17 cellular contexts compared by ENCODE assay signal in the genomic region with DNA sequence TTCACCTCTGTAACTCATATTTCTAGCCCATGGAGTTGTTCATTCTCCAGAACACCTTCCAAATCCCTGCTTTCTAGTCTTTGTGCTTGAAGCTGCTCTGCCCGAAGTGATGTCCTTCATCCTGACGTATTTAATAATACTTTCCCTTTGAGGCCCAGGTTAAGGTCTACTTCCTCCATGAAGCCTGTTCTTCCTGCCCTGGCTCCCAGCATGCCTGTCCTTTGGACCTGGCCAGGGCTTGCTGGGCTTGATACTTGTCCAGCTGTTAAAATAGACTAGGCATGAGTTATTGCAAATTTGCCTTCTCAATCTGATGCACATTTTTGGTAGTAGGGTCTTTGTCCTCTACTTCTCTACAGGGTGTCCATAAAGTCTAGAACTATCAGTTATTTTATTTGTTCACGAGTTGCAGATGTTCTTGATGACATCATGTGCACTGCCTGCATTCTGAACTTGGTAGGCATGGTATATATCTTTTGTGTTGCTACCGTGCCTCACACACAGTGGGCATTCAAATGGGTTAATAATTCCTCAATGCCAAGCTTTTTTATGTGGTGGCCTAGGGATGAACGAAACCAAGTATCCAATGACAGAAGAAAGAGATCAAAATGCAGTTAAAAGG. TPM values are rescaled to one million over a fixed set of nuclear protein-coding genes. Genes with fewer than 3 reads are reported as not detected.
DNase-seq lines count a peak whose midpoint lies in the region; ATAC-seq and TF ChIP-seq lines count a peak whose summit lies in the region.
"Had no signal": no experiment of that assay in that cellular context is flagged by ENCODE, and none has a peak within 500 bp of the region (broad histone marks: within the 10 kb centered on the region; RNA-seq: fewer than 3 reads in every experiment).

No MANE protein-coding gene starts in this region.

- no peaks in the 10 kb centered on the region for H3K9me3 ChIP-seq in T-helper 17 cell (ENCODE audit: control insufficient read depth, low read length, poor library complexity, severe bottlenecking)

- H3K4me3 Mint-ChIP-seq in T-helper 17 cell (no peak overlapping the region), neural crest cell (peak overlapping the region; percentile 42)
- H3K4me3 Mint-ChIP-seq in activated CD4-positive, alpha-beta memory T cell treated with anti-CD3 and anti-CD28 coated beads for 36 hours, result no peak overlapping the region
- H3K4me3 Mint-ChIP-seq: CD8-positive, alpha-beta T cell had no signal

- no peak for DNase-seq in T-helper 17 cell
- peak; percentile 49 for DNase-seq in left lobe of liver (ENCODE audit: low spot score)
- DNase-seq in neural crest cell (ENCODE audit: low read depth, low spot score), result no peak
- no peak for DNase-seq in activated CD4-positive, alpha-beta memory T cell treated with anti-CD3 and anti-CD28 coated beads for 36 hours
- DNase-seq in A172 (ENCODE audit: low spot score), result no peak
- DNase-seq in globus pallidus (ENCODE audit: low spot score), result no peak
- DNase-seq: CD8-positive, alpha-beta T cell; GDM1; Karpas-422; MV-4-11; NCI-H1105 treated with DMSO at 0.1 percent for 48 hours; NCI-H2029 treated with DMSO at 0.1 percent for 48 hours; NCI-H226; NCI-H524; NCI-H82 had no signal

- CTCF ChIA-PET in activated CD4-positive, alpha-beta memory T cell treated with anti-CD3 and anti-CD28 coated beads for 36 hours (lab: Charles Lee), result no interaction called here

- peaks cover 7% of the 10 kb centered on the region for H3K4me1 Mint-ChIP-seq in T-helper 17 cell
- H3K4me1 Mint-ChIP-seq in neural crest cell, result peaks cover 4% of the 10 kb centered on the region
- peaks cover 1% of the 10 kb centered on the region for H3K4me1 Mint-ChIP-seq in activated CD4-positive, alpha-beta memory T cell treated with anti-CD3 and anti-CD28 coated beads for 36 hours (ENCODE audit: low read depth)

- no peak for ATAC-seq in T-helper 17 cell
- peak; percentile 12 for ATAC-seq in left lobe of liver
- ATAC-seq in GM21737 (IDR thresholded peaks at IDR 0.05; ENCODE audit: unreplicated experiment), result no peak
- ATAC-seq: CD8-positive, alpha-beta T cell; Panc1 had no signal

- intact Hi-C loops in activated CD4-positive, alpha-beta memory T cell treated with anti-CD3 and anti-CD28 coated beads for 36 hours (cut with micrococcal nuclease), result loop anchor here (10.0 kb wide), 2 partner anchors 178 to 298 kb away; partner anchors contain the start of gene MTFR2

- peaks cover 5% of the 10 kb centered on the region for H3K36me3 Mint-ChIP-seq in T-helper 17 cell (ENCODE audit: low read depth)
- no peaks in the 10 kb centered on the region for H3K36me3 Mint-ChIP-seq in neural crest cell (ENCODE audit: low read depth)
- peaks cover 11% of the 10 kb centered on the region for H3K36me3 Mint-ChIP-seq in activated CD4-positive, alpha-beta memory T cell treated with anti-CD3 and anti-CD28 coated beads for 36 hours

- POLR2A ChIA-PET in activated CD4-positive, alpha-beta memory T cell treated with anti-CD3 and anti-CD28 coated beads for 36 hours (lab: Charles Lee), result no interaction called here

- H3K27ac Mint-ChIP-seq in T-helper 17 cell (peak overlapping the region; percentile 45), neural crest cell (ENCODE audit: unreplicated experiment) (no peak overlapping the region)
- no peak overlapping the region for H3K27ac Mint-ChIP-seq in activated CD4-positive, alpha-beta memory T cell treated with anti-CD3 and anti-CD28 coated beads for 36 hours
- H3K27ac Mint-ChIP-seq: CD8-positive, alpha-beta T cell had no signal

- no peaks in the 10 kb centered on the region for H3K9me3 Mint-ChIP-seq in neural crest cell
- H3K9me3 Mint-ChIP-seq in activated CD4-positive, alpha-beta memory T cell treated with anti-CD3 and anti-CD28 coated beads for 36 hours, result no peaks in the 10 kb centered on the region
- H3K9me3 Mint-ChIP-seq: CD8-positive, alpha-beta T cell had no signal

- TF ChIP-seq CTCF in neural crest cell (conservative IDR thresholded peaks at IDR 0.05), result no peak

- H3K27me3 Mint-ChIP-seq in T-helper 17 cell, result peaks cover 12% of the 10 kb centered on the region
- peaks cover 72% of the 10 kb centered on the region for H3K27me3 Mint-ChIP-seq in neural crest cell (ENCODE audit: low read depth)
- H3K27me3 Mint-ChIP-seq in activated CD4-positive, alpha-beta memory T cell treated with anti-CD3 and anti-CD28 coated beads for 36 hours, result peaks cover 11% of the 10 kb centered on the region

RNA-seq across cellular contexts. Expression of gene MAP7, which starts 3.1 kb away (rescaled TPM):
- total RNA-seq in T-helper 17 cell (under 1 TPM; 0.26 to 0.27 TPM), left lobe of liver (18.1 TPM), neural crest cell (1.3 and 1.4 TPM in 2 replicates)
- 1 to 10 TPM; 1.2 to 1.3 TPM for total RNA-seq in activated CD4-positive, alpha-beta memory T cell treated with anti-CD3 and anti-CD28 coated beads for 36 hours
- total RNA-seq in A172 (2014; rRNA removed; shearing (Covaris generic)), result 1.0 and 1.1 TPM in 2 replicates
